Comparison of ENCODE assay signal across 23 cellular contexts in the genomic region with DNA sequence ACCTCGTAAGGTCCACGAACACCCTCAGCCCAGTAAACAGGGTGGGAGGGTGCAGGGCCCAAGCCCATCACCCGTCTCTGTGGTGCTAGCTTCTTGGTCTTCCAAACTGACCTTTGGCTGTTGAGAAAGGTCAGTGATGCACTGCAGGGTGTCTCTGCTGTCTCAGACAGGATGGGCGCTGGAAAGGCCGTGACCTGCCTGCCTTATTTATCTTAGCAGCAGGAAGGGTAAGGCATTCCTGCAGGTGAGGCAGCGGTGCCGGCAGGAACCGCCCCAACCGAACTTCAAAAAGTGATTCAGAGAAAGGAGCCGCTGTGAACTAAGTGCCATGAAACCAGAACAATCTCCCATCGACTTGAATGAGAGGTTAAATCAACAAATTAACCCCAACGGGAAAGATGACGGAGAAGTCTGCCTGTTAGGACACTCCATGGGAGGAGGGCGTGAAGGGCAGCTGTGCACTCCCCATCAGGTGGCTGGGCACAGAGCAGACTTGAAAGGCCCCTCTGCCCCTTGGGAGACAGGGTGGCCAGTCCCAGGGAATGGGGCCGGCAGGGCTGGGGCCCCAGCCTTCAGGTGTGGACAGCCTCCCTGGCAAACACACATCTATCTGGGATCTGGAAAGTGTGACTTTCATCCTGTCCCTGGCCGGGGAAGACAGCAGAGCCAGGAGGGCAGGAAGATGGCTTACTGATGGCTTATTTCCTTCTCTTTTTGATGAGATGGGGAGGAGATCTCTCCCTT. TPM values are rescaled to one million over a fixed set of nuclear protein-coding genes. Genes with fewer than 3 reads are reported as not detected.
DNase-seq lines count a peak whose midpoint lies in the region; FAIRE-seq and TF ChIP-seq lines count a peak whose summit lies in the region.
"Had no signal": no experiment of that assay in that cellular context is flagged by ENCODE, and none has a peak within 500 bp of the region (broad histone marks: within the 10 kb centered on the region; RNA-seq: fewer than 3 reads in every experiment).

No MANE protein-coding gene starts in this region.

- no TSS peak for BruUV-seq in Caco-2 (replicated peaks; lab: Mats Ljungman, UMichigan)

- peaks cover 22% of the 10 kb centered on the region for H3K4me1 Mint-ChIP-seq in Caco-2 (ENCODE audit: low read depth, unreplicated experiment)
- peaks cover 56% of the 10 kb centered on the region for H3K4me1 Mint-ChIP-seq in nephron progenitor cell

- POLR2A ChIA-PET in Caco-2 (lab: Charles Lee) = no interaction called here

- H3K36me3 Mint-ChIP-seq in Caco-2 (ENCODE audit: insufficient read depth, unreplicated experiment) = no peaks in the 10 kb centered on the region
- H3K36me3 Mint-ChIP-seq in nephron progenitor cell (ENCODE audit: low read depth) = no peaks in the 10 kb centered on the region
- H3K36me3 Mint-ChIP-seq: CD8-positive, alpha-beta T cell had no signal

- H3K27ac Mint-ChIP-seq in Caco-2 (ENCODE audit: unreplicated experiment) (peak overlapping the region; percentile 40), nephron progenitor cell (peak overlapping the region; percentile 83)
- H3K27ac Mint-ChIP-seq: CD8-positive, alpha-beta T cell; T-helper 2 cell treated with Interferon-gamma antibody and Interleukin-4, amounts not matched to agents 5 μg/mL and 100 μg/mL, for 36 hours had no signal

- no peak for FAIRE-seq in frontal cortex (lab: Jason Lieb, UNC)
- FAIRE-seq: A549, H1 had no signal

- DNase-seq in NCI-H2107 treated with DMSO at 0.1 percent for 48 hours (lab: John Stamatoyannopoulos, UW; ENCODE audit: unreplicated experiment) (peak; percentile 47), NCI-H2107 (lab: John Stamatoyannopoulos, UW) (no peak), Caco-2 (peak in 1 of 2 experiments; percentile 54), NCI-H774 (lab: John Stamatoyannopoulos, UW) (peak; percentile 36), nephron progenitor cell (no peak), NCI-H1694 treated with DMSO at 0.1 percent for 48 hours (lab: John Stamatoyannopoulos, UW) (no peak), frontal cortex (ENCODE audit: low spot score in 2 of 2) (no peak), Kasumi-1 (lab: John Stamatoyannopoulos, UW) (no peak)
- DNase-seq: CD8-positive, alpha-beta T cell; GDM1; KBM-7; MV-4-11; NCI-H146; NCI-H2081; NCI-H2227 treated with DMSO at 0.1 percent for 48 hours; NCI-H526; OCI-M1; Right ventricle myocardium superior had no signal

- no peaks in the 10 kb centered on the region for H3K9me3 Mint-ChIP-seq in Caco-2 (ENCODE audit: unreplicated experiment)
- H3K9me3 Mint-ChIP-seq in nephron progenitor cell = no peaks in the 10 kb centered on the region
- H3K9me3 Mint-ChIP-seq: CD8-positive, alpha-beta T cell; T-helper 2 cell treated with Interferon-gamma antibody and Interleukin-4, amounts not matched to agents 5 μg/mL and 100 μg/mL, for 36 hours had no signal

- TF ChIP-seq CTCF in Caco-2 (IDR thresholded peaks at IDR 0.05; ENCODE audit: insufficient read depth in 1 of 2, low read depth in 1 of 2, low read length in 1 of 2, severe bottlenecking in 1 of 2, unreplicated experiment in 1 of 2) = no peak
- TF ChIP-seq CTCF in nephron progenitor cell (IDR thresholded peaks at IDR 0.05) = no peak

- H3K9me3 ChIP-seq in Caco-2 = no peaks in the 10 kb centered on the region
- H3K9me3 ChIP-seq: A549 had no signal

- H3K27me3 Mint-ChIP-seq in Caco-2 (ENCODE audit: insufficient read depth, unreplicated experiment) (no peaks in the 10 kb centered on the region), nephron progenitor cell (ENCODE audit: low read depth, poor library complexity) (peaks cover 7% of the 10 kb centered on the region)

- intact Hi-C loops in Caco-2 (cut with micrococcal nuclease; ENCODE audit: unreplicated experiment) = loop anchor here (10.0 kb wide), 1 partner anchor 241 kb away; no protein-coding TSS in a partner anchor

- CTCF ChIA-PET in Caco-2 (lab: Charles Lee) = no interaction called here

- H3K27me3 ChIP-seq in Caco-2 (replicated peaks; ENCODE audit: control insufficient read depth, insufficient read depth, low read length) = no peaks in the 10 kb centered on the region

- H3K4me3 Mint-ChIP-seq in Caco-2 (ENCODE audit: unreplicated experiment) (no peak overlapping the region), nephron progenitor cell (no peak overlapping the region)
- H3K4me3 Mint-ChIP-seq: CD8-positive, alpha-beta T cell; T-helper 2 cell treated with Interferon-gamma antibody and Interleukin-4, amounts not matched to agents 5 μg/mL and 100 μg/mL, for 36 hours had no signal

- no peaks in the 10 kb centered on the region for H3K36me3 ChIP-seq in Caco-2 (ENCODE audit: control insufficient read depth, insufficient read depth, low read length)

- H3K4me3 ChIP-seq in Caco-2 (ENCODE audit: low read depth, low read length) = no peak overlapping the region
- H3K4me3 ChIP-seq: A549, SK-N-MC had no signal

- peaks cover 45% of the 10 kb centered on the region for H3K4me1 ChIP-seq in Caco-2
- H3K4me1 ChIP-seq: A549 had no signal

RNA-seq across cellular contexts. Expression of a gene that starts 4.3 kb away (rescaled TPM):
- 0.07 and 0.14 TPM in 2 replicates for total RNA-seq in Caco-2 (2022)
- total RNA-seq in frontal cortex = not detected
- total RNA-seq: CD8-positive, alpha-beta T cell; Daoy; H1 had no signal

Comparison
In these comparisons a context has a peak if more than half of its experiments do, and no peak if none do; other contexts are left out.
1. DNase-seq: peak in NCI-H2107 treated with DMSO at 0.1 percent for 48 hours (single experiment) and NCI-H774 (single experiment); none in NCI-H2107 (single experiment), nephron progenitor cell (single experiment), NCI-H1694 treated with DMSO at 0.1 percent for 48 hours (single experiment), frontal cortex (0 of 2) and Kasumi-1 (0 of 2).